18 cellular contexts compared by ENCODE assay signal in the genomic region with DNA sequence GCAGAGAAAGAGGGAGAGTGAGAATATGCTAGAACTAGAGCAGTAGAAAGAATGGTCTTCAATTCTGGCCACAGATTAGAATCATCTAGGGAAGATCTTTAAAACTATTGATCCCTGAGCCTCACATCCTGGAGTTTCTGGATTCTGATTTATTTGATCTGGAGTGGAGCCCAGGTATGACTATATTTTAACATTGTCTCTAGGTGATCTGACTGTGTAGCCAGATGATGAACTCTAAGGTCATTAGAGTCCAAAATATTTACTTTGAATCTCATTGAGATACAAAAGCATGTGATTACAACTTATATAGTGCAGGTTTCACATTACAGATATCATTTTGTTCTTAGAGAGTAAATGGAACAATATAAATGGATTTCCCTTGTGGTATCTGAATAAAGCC.
A peak's percentile ranks its signal among the peaks of the same experiment; 100 is the strongest.
DNase-seq lines count a peak whose midpoint lies in the region; ATAC-seq and TF ChIP-seq lines count a peak whose summit lies in the region.
"Had no signal": no experiment of that assay in that cellular context is flagged by ENCODE, and none has a peak within 500 bp of the region (broad histone marks: within the 10 kb centered on the region; RNA-seq: fewer than 3 reads in every experiment).

No MANE protein-coding gene starts in this region.

- H3K27me3 ChIP-seq in right lobe of liver: no peaks in the 10 kb centered on the region

- no peak for TF ChIP-seq POLR2A in right lobe of liver (IDR thresholded peaks at IDR 0.05)

- peak overlapping the region in 1 of 3 donors; percentile 29 for H3K27ac ChIP-seq in right lobe of liver
- no peak overlapping the region for H3K27ac ChIP-seq in RWPE1

- H3K4me1 ChIP-seq in right lobe of liver: peaks cover 0 to 14% (median 3%) of the 10 kb centered on the region in 4 donors

- ATAC-seq in right lobe of liver: peak; percentile 82 to 98 (median 92)
- no peak for ATAC-seq in HG02759 (IDR thresholded peaks at IDR 0.05; ENCODE audit: unreplicated experiment)
- ATAC-seq in GM18520 (IDR thresholded peaks at IDR 0.05; ENCODE audit: unreplicated experiment): no peak

- H3K9me3 ChIP-seq in right lobe of liver: no peaks in the 10 kb centered on the region

- POLR2A ChIA-PET in RWPE1 (lab: Yijun Ruan, JAX; ENCODE audit: low non-redundant PET): no interaction called here

- TF ChIP-seq CTCF in right lobe of liver (IDR thresholded peaks at IDR 0.05) (no peak), RWPE1 (conservative IDR thresholded peaks at IDR 0.05; ENCODE audit: low read depth) (no peak)

- no peaks in the 10 kb centered on the region for H3K36me3 ChIP-seq in right lobe of liver

- CTCF ChIA-PET in RWPE1 (lab: Yijun Ruan, JAX): interaction anchor here (1.3 kb wide), 1 partner anchor 18 kb away, joined by 4 read pairs; no protein-coding TSS in a partner anchor

- DNase-seq in DMS153 (lab: John Stamatoyannopoulos, UW) (peak; percentile 73), NCI-H1092 treated with DMSO at 0.1 percent for 48 hours (lab: John Stamatoyannopoulos, UW) (peak; percentile 72), NCI-H69 (lab: John Stamatoyannopoulos, UW) (peak; percentile 74), right lobe of liver (no peak), RWPE1 (ENCODE audit: low spot score) (no peak)
- DNase-seq: H7, HFFc6, KBM-7, MV-4-11, NCI-H1436 treated with DMSO at 0.1 percent for 48 hours, NCI-H2107, NCI-H446, NCI-H526 treated with DMSO at 0.1 percent for 48 hours, RPMI8226, SIG-M5, T-helper 1 cell had no signal

- no peak overlapping the region for H3K4me3 ChIP-seq in right lobe of liver

- intact Hi-C loops in right lobe of liver (cut with DNase I): no loop called here

Comparison
In these comparisons a context has a peak if more than half of its experiments do, and no peak if none do; other contexts are left out.
1. DNase-seq: peak in DMS153 (single experiment), NCI-H1092 treated with DMSO at 0.1 percent for 48 hours (single experiment) and NCI-H69 (single experiment); none in right lobe of liver (0 of 3) and RWPE1 (single experiment).
2. ATAC-seq: peak in right lobe of liver (4 of 4); none in HG02759 (single experiment) and GM18520 (single experiment).